ENCODE assay signal across 21 cellular contexts in genomic region chr9:12695474-12695873, GRCh38. TPM values are rescaled to one million over a fixed set of nuclear protein-coding genes. Genes with fewer than 3 reads are reported as not detected.
DNase-seq lines count a peak whose midpoint lies in the region; ATAC-seq and TF ChIP-seq lines count a peak whose summit lies in the region.
"Had no signal": no experiment of that assay in that cellular context is flagged by ENCODE, and none has a peak within 500 bp of the region (broad histone marks: within the 10 kb centered on the region; RNA-seq: fewer than 3 reads in every experiment).

No MANE protein-coding gene starts in this region.

- H3K14ac ChIP-seq in IMR-90 (replicated peaks; ENCODE audit: low read depth, low read length), result peak overlapping the region; percentile 65; the same call in 1 of the 2 replicates

- no peak for DNase-seq in IMR-90
- peak; percentile 22 for DNase-seq in astrocyte of the spinal cord (ENCODE audit: low read depth, low spot score)
- peak; percentile 16 to 63 (median 26) for DNase-seq in right cardiac atrium
- DNase-seq in upper lobe of right lung, result no peak
- DNase-seq in epidermal melanocyte (ENCODE audit: insufficient read length, low spot score), result no peak
- DNase-seq in uterus, result no peak
- DNase-seq in activated gamma-delta T cell treated with Interleukin-2 at 50 U/mL for 16 hours, result no peak
- DNase-seq: activated CD4-positive, alpha-beta T cell treated with anti-CD3 and anti-CD28 coated beads, Interleukin-2, amount 50 U/mL, for 4 hours; activated CD8-positive, alpha-beta memory T cell treated with anti-CD3 and anti-CD28 coated beads, Interleukin-2, amount 50 U/mL, for 4 hours; activated effector memory CD4-positive, alpha-beta T cell treated with anti-CD3 and anti-CD28 coated beads, Interleukin-2, amount 50 U/mL, for 16 hours; CD4-positive, alpha-beta memory T cell; dermis blood vessel endothelial cell; DMS79; left lung; NCI-H187; NCI-H82; stimulated activated CD4-positive, alpha-beta T cell treated with anti-CD3 and anti-CD28 coated beads, Interleukin-2, amount 100 ng/mL, for 48 hours; stimulated activated naive B cell treated with anti-CD40 and anti-IgM and Interleukin-4, amounts not matched to agents 10 μg/mL and 1 μg/mL and 100 μg/mL, for 72 hours; T-helper 2 cell; WERI-Rb-1 had no signal

- H2BK120ac ChIP-seq in IMR-90 (ENCODE audit: low read depth, low read length), result peak overlapping the region; percentile 27; the same call in 1 of the 2 replicates

- BruUV-seq in IMR-90 (replicated peaks; lab: Mats Ljungman, UMichigan), result no TSS peak

- H3K4ac ChIP-seq in IMR-90 (ENCODE audit: low read depth, low read length), result no peak overlapping the region

- H2AFZ ChIP-seq in IMR-90 (replicated peaks; ENCODE audit: low read length, poor library complexity), result no peak overlapping the region

- no peaks in the 10 kb centered on the region for H3K27me3 ChIP-seq in IMR-90 (ENCODE audit: control insufficient read depth, insufficient read depth, low read length)
- no peaks in the 10 kb centered on the region for H3K27me3 ChIP-seq in right cardiac atrium (ENCODE audit: control insufficient read depth, insufficient read depth)
- no peaks in the 10 kb centered on the region for H3K27me3 ChIP-seq in upper lobe of right lung
- H3K27me3 ChIP-seq in uterus, result no peaks in the 10 kb centered on the region
- H3K27me3 ChIP-seq: left lung had no signal

- H3K4me3 ChIP-seq in IMR-90 (ENCODE audit: insufficient read depth, low read depth, low read length) (no peak overlapping the region), astrocyte of the spinal cord (ENCODE audit: low read depth, low read length) (no peak overlapping the region), right cardiac atrium (ENCODE audit: low read length) (peak overlapping the region; percentile 54), upper lobe of right lung (peak overlapping the region; percentile 3), uterus (no peak overlapping the region)
- H3K4me3 ChIP-seq: left lung, SK-N-MC had no signal

- no peak for ATAC-seq in IMR-90 (ENCODE audit: low read depth)
- peak; percentile 50 to 62 for ATAC-seq in right cardiac atrium
- no peak for ATAC-seq in upper lobe of right lung
- ATAC-seq: left lung; stimulated activated naive B cell treated with anti-CD40 and anti-IgM and Interleukin-4, amounts not matched to agents 10 μg/mL and 1 μg/mL and 100 μg/mL, for 72 hours had no signal

- H2BK5ac ChIP-seq in IMR-90 (ENCODE audit: low read depth, low read length, poor library complexity, severe bottlenecking), result no peak overlapping the region

- no peak overlapping the region for H2BK15ac ChIP-seq in IMR-90 (ENCODE audit: low read depth, low read length)

- no peaks in the 10 kb centered on the region for H3K79me1 ChIP-seq in IMR-90 (ENCODE audit: low read depth in 1 of 2, low read length in 2 of 2)

- H3K36me3 ChIP-seq in IMR-90 (ENCODE audit: control insufficient read depth, insufficient read depth, low read length) (no peaks in the 10 kb centered on the region), upper lobe of right lung (no peaks in the 10 kb centered on the region), uterus (no peaks in the 10 kb centered on the region)
- H3K36me3 ChIP-seq: left lung, WERI-Rb-1 had no signal

- TF ChIP-seq CTCF in IMR-90 (conservative IDR thresholded peaks at IDR 0.05; ENCODE audit: low read depth, low read length) (no peak), astrocyte of the spinal cord (IDR thresholded peaks at IDR 0.05; ENCODE audit: low read depth, low read length) (no peak), upper lobe of right lung (IDR thresholded peaks at IDR 0.05) (no peak), uterus (IDR thresholded peaks at IDR 0.05) (no peak)

- no peak overlapping the region for H4K91ac ChIP-seq in IMR-90 (ENCODE audit: insufficient read depth, low read depth, low read length)

- H3K56ac ChIP-seq in IMR-90 (ENCODE audit: extremely low read depth, insufficient read depth, low read length), result no peak overlapping the region

- H3K9me1 ChIP-seq in IMR-90 (ENCODE audit: insufficient read depth, low read length), result no peaks in the 10 kb centered on the region; the same call in 1 of the 2 replicates

- H3K27ac ChIP-seq in IMR-90 (ENCODE audit: insufficient read depth, low read length), result no peak overlapping the region
- no peak overlapping the region for H3K27ac ChIP-seq in right cardiac atrium (ENCODE audit: low read length)
- no peak overlapping the region for H3K27ac ChIP-seq in upper lobe of right lung
- no peak overlapping the region for H3K27ac ChIP-seq in uterus
- H3K27ac ChIP-seq: left lung, SK-N-MC, WERI-Rb-1 had no signal

- peak overlapping the region; percentile 69; the same call in 1 of the 2 replicates for H3K4me2 ChIP-seq in IMR-90 (ENCODE audit: low read depth, low read length)

- H2BK20ac ChIP-seq in IMR-90 (ENCODE audit: low read depth, low read length), result 0 out of 2 replicates have a peak overlapping the region, but pooled peaks have one; percentile 27

- CTCF ChIA-PET in IMR-90 (lab: Yijun Ruan, JAX), result interaction anchor here (0.5 kb wide), 1 partner anchor 89 kb away, joined by 4 read pairs; no protein-coding TSS in a partner anchor

- no CpG with 5 or more reads among the region's 4 CpGs for WGBS in IMR-90 (ENCODE audit: extremely low coverage in 2 of 2, insufficient read length in 1 of 2), 2 experiments
- 57% methylated on average over 4 of the region's 4 CpGs for WGBS in right cardiac atrium

- POLR2A ChIA-PET in IMR-90 (lab: Charles Lee; ENCODE audit: unreplicated experiment), result no interaction called here

- peaks cover 3% of the 10 kb centered on the region for H3K4me1 ChIP-seq in IMR-90 (ENCODE audit: control insufficient read depth, insufficient read depth, low read length)
- H3K4me1 ChIP-seq in right cardiac atrium (ENCODE audit: control insufficient read depth, insufficient read depth, low read length), result no peaks in the 10 kb centered on the region
- peaks cover 8% of the 10 kb centered on the region for H3K4me1 ChIP-seq in upper lobe of right lung
- no peaks in the 10 kb centered on the region for H3K4me1 ChIP-seq in uterus
- H3K4me1 ChIP-seq: left lung had no signal

- H3K23ac ChIP-seq in IMR-90 (ENCODE audit: low read depth, low read length), result no peak overlapping the region

- no peak overlapping the region for H2AK5ac ChIP-seq in IMR-90 (ENCODE audit: low read depth, low read length)

- no peak overlapping the region for H4K5ac ChIP-seq in IMR-90 (ENCODE audit: low read depth, low read length)

- H3K9ac ChIP-seq in IMR-90 (ENCODE audit: low read depth, low read length), result no peak overlapping the region

- H3K9me3 ChIP-seq in IMR-90 (ENCODE audit: control insufficient read depth, insufficient read depth, low read length) (no peaks in the 10 kb centered on the region), right cardiac atrium (ENCODE audit: control insufficient read depth, low read length) (no peaks in the 10 kb centered on the region), upper lobe of right lung (no peaks in the 10 kb centered on the region), uterus (no peaks in the 10 kb centered on the region)
- H3K9me3 ChIP-seq: left lung had no signal

- in situ Hi-C loops in IMR-90 (cut with MboI; ENCODE audit: low sequenced_read_pairs), result no loop called here
- in situ Hi-C loops in astrocyte of the spinal cord (cut with HindIII; ENCODE audit: low sequenced_read_pairs), result no loop called here

- intact Hi-C loops in IMR-90 (cut with micrococcal nuclease), result no loop called here
- intact Hi-C loops in right cardiac atrium (cut with DNase I), result no loop called here
- intact Hi-C loops in upper lobe of right lung (cut with DNase I), result no loop called here
- intact Hi-C loops in uterus (cut with DNase I; ENCODE audit: low total_unique reads), result no loop called here

- no peak overlapping the region for H4K8ac ChIP-seq in IMR-90 (ENCODE audit: low read depth in 2 of 2, low read length in 2 of 2)

- no peak for TF ChIP-seq POLR2A in IMR-90 (IDR thresholded peaks at IDR 0.05; ENCODE audit: low read depth, low read length)
- no peak for TF ChIP-seq POLR2A in uterus (IDR thresholded peaks at IDR 0.05)

- dilution Hi-C loops in IMR-90 (cut with HindIII; ENCODE audit: low sequenced_read_pairs, unreplicated experiment), result no loop called here

- no peaks in the 10 kb centered on the region for H4K20me1 ChIP-seq in IMR-90 (ENCODE audit: insufficient read depth, low read length)

- no peak for TF ChIP-seq RAD21 in IMR-90 (IDR thresholded peaks at IDR 0.05; ENCODE audit: low read length)

- H3K18ac ChIP-seq in IMR-90 (ENCODE audit: low read depth, low read length), result peak overlapping the region; percentile 38; the same call in 1 of the 2 replicates

- H2AK9ac ChIP-seq in IMR-90 (replicated peaks; ENCODE audit: low read depth, low read length, poor library complexity), result no peak overlapping the region

TF ChIP-seq in IMR-90, 13 proteins besides CTCF, POLR2A, EP300 and RAD21:
- TF ChIP-seq MAZ (IDR thresholded peaks at IDR 0.05; ENCODE audit: borderline replicate concordance, low read depth, low read length), result no peak
- no peak for TF ChIP-seq MAFK (IDR thresholded peaks at IDR 0.05; ENCODE audit: low read depth, low read length)
- TF ChIP-seq SMC3 (IDR thresholded peaks at IDR 0.05; ENCODE audit: low read depth, low read length), result no peak
- TF ChIP-seq NFE2L2 (IDR thresholded peaks at IDR 0.05; ENCODE audit: low read depth, low read length), result no peak

RNA-seq across cellular contexts. Expression of gene TYRP1, which starts 2.3 kb away (rescaled TPM):
- total RNA-seq in IMR-90 (2012; rRNA removed), result 0.83 and 0.90 TPM in 2 replicates
- 0.60 and 0.86 TPM in 2 replicates for polyA plus RNA-seq in IMR-90 (2012; rRNA removed)
- 0.20 and 0.32 TPM in 2 replicates for polyA plus RNA-seq in IMR-90 (2012; cell fraction: cytosol; rRNA removed)
- 0.13 and 0.20 TPM in 2 replicates for polyA plus RNA-seq in IMR-90 (2012; cell fraction: nucleus; rRNA removed; ENCODE audit: low replicate concordance)
- total RNA-seq in right cardiac atrium, result 10 to 100 TPM; 30.2 to 62.1 (median 35.5) TPM
- 15.3 TPM for polyA plus RNA-seq in right cardiac atrium
- 7.1 TPM for total RNA-seq in upper lobe of right lung
- 1 to 10 TPM in 1 of 4 donors, under 1 TPM in 1, not detected in 2; 0.24 to 1.2 TPM for total RNA-seq in uterus
- total RNA-seq: CD4-positive, alpha-beta memory T cell had no signal
- polyA plus RNA-seq: CD4-positive, alpha-beta memory T cell had no signal

Comparison
In these comparisons a context has a peak if more than half of its experiments do, and no peak if none do; other contexts are left out.
1. ATAC-seq: peak in right cardiac atrium (2 of 2); none in IMR-90 (single experiment) and upper lobe of right lung (single experiment).
2. DNase-seq: peak in astrocyte of the spinal cord (single experiment) and right cardiac atrium (3 of 3); none in IMR-90 (single experiment), upper lobe of right lung (single experiment), epidermal melanocyte (single experiment), uterus (0 of 2) and activated gamma-delta T cell treated with Interleukin-2 at 50 U/mL for 16 hours (single experiment).
3. H3K4me3 ChIP-seq: peak in right cardiac atrium (single experiment) and upper lobe of right lung (single experiment); none in IMR-90 (single experiment), astrocyte of the spinal cord (single experiment) and uterus (0 of 2).